ENCODE assay signal across 1 cellular context in genomic region chr10:120131183-120131582, GRCh38.
A peak's percentile ranks its signal among the peaks of the same experiment; 100 is the strongest.
TF ChIP-seq lines count a peak whose summit lies in the region.

No MANE protein-coding gene starts in this region.

TF ChIP-seq in GM23338, 12 proteins besides CTCF, POLR2A, EP300 and RAD21 (continued from another document):
- TF ChIP-seq REST (IDR thresholded peaks at IDR 0.05; ENCODE audit: unreplicated experiment) (peak; percentile 91), EZH2phosphoT487 (IDR thresholded peaks at IDR 0.05; ENCODE audit: unreplicated experiment) (no peak), ZNF462 (CRISPR knock-in tag; IDR thresholded peaks at IDR 0.05) (peak; percentile 88), CREB1 (CRISPR knock-in tag; IDR thresholded peaks at IDR 0.05; ENCODE audit: low read depth) (no peak), ZNF331 (CRISPR knock-in tag; IDR thresholded peaks at IDR 0.05; ENCODE audit: low read depth) (no peak)
